Comparison of ENCODE assay signal across 8 cellular contexts in genomic region chr17:60392042-60392844, GRCh38. TPM values are rescaled to one million over a fixed set of nuclear protein-coding genes. Genes with fewer than 3 reads are reported as not detected.
DNase-seq lines count a peak whose midpoint lies in the region; ATAC-seq and TF ChIP-seq lines count a peak whose summit lies in the region.

TSS of gene USP32 (minus strand) at chr17:60392133. CDS start at chr17:60391939, 194 bp downstream.

- DNase-seq in BE2C (peak; percentile 99), NCI-H524 (lab: John Stamatoyannopoulos, UW) (peak; percentile 98), colonic mucosa (peak; percentile 99), left colon (peak; percentile 99 to 100)
- peak; percentile 99 for DNase-seq in activated CD4-positive, alpha-beta T cell treated with anti-CD3 and anti-CD28 coated beads for 48 hours
- DNase-seq in stimulated activated CD4-positive, alpha-beta T cell treated with anti-CD3 and anti-CD28 coated beads, Interleukin-1b, Interleukin-23, amount 100 ng/mL, for 48 hours = peak; percentile 98

- peak within 1 kb of the TSS; percentile 93 for H3K4me3 ChIP-seq in BE2C (ENCODE audit: low read depth, low read length)
- H3K4me3 ChIP-seq in colonic mucosa = peak within 1 kb of the TSS; percentile 93

- ATAC-seq in HG03439 (IDR thresholded peaks at IDR 0.05; ENCODE audit: unreplicated experiment) (peak; percentile 87), left colon (peak; percentile 91)

- peaks cover 3% of the 10 kb centered on the region for H3K4me1 ChIP-seq in BE2C
- H3K4me1 ChIP-seq in colonic mucosa = no peaks in the 10 kb centered on the region

- H3K27ac ChIP-seq in colonic mucosa = peak within 1 kb of the TSS; percentile 98

- H3K36me3 ChIP-seq in BE2C (no peaks in the 10 kb centered on the region), colonic mucosa (no peaks in the 10 kb centered on the region)

- H3K27me3 ChIP-seq in BE2C (no peaks in the 10 kb centered on the region), colonic mucosa (no peaks in the 10 kb centered on the region)

- intact Hi-C loops in colonic mucosa (cut with DNase I) = no loop called here
- intact Hi-C loops in left colon (cut with DNase I, micrococcal nuclease) = no loop called here

- peak; percentile 90 for TF ChIP-seq POLR2A in GM19193 (IDR thresholded peaks at IDR 0.05; ENCODE audit: extremely low read depth, insufficient read depth, insufficient read length)

- no peaks in the 10 kb centered on the region for H3K9me3 ChIP-seq in BE2C
- H3K9me3 ChIP-seq in colonic mucosa = no peaks in the 10 kb centered on the region

- no peak for TF ChIP-seq CTCF in BE2C (IDR thresholded peaks at IDR 0.05; ENCODE audit: low read depth, low read length)
- TF ChIP-seq CTCF in colonic mucosa (IDR thresholded peaks at IDR 0.05) = peak; percentile 18

- H3K9ac ChIP-seq in colonic mucosa (ENCODE audit: low read depth in 2 of 2, low read length in 2 of 2) = peak within 1 kb of the TSS; percentile 87 to 99

RNA-seq across cellular contexts. Expression of gene USP32, which starts in this region (rescaled TPM):
- 22.5 TPM for polyA plus RNA-seq in BE2C (2012; ENCODE audit: insufficient read depth, insufficient read length, low read depth)
- total RNA-seq in colonic mucosa = 10 to 100 TPM; 28.9 to 52.1 TPM
- 10 to 100 TPM; 37.4 to 48.9 TPM for total RNA-seq in left colon

Comparison
In these comparisons a context has a peak if more than half of its experiments do, and no peak if none do; other contexts are left out.
1. Peak in every context shown above with its lines: DNase-seq, ATAC-seq, H3K4me3 ChIP-seq and H3K27ac ChIP-seq.